In genomic region chr2:207768168-207768890, GRCh38 we compare ENCODE assay signal across 7 cellular contexts. TPM values are rescaled to one million over a fixed set of nuclear protein-coding genes. Genes with fewer than 3 reads are reported as not detected.
DNase-seq lines count a peak whose midpoint lies in the region; ATAC-seq and TF ChIP-seq lines count a peak whose summit lies in the region.

No MANE protein-coding gene starts in this region.

- peak; percentile 44 for DNase-seq in NCI-H510A (lab: John Stamatoyannopoulos, UW)
- peak; percentile 16 for DNase-seq in activated gamma-delta T cell (lab: John Stamatoyannopoulos, UW)
- DNase-seq in glomerular visceral epithelial cell (ENCODE audit: extremely low spot score) = peak; percentile 65
- peak; percentile 44 to 67 (median 55) for DNase-seq in ovary
- no peak for DNase-seq in UCSD-AML1 (lab: John Stamatoyannopoulos, UW; ENCODE audit: unreplicated experiment)

- H3K9me3 ChIP-seq in ovary = no peaks in the 10 kb centered on the region

- H3K27ac ChIP-seq in ovary = peak overlapping the region in 1 of 2 donors; percentile 74

- no peak for TF ChIP-seq POLR2A in ovary (IDR thresholded peaks at IDR 0.05)

- H3K4me3 ChIP-seq in ovary = peak overlapping the region; percentile 93

- no peaks in the 10 kb centered on the region for H3K36me3 ChIP-seq in ovary

- WGBS in ovary, 3 donors = 1 to 4% (median 2%) methylated on average over 65 to 74 of the region's 74 CpGs

- no peak for TF ChIP-seq EP300 in ovary (IDR thresholded peaks at IDR 0.05)

- no peak for TF ChIP-seq CTCF in ovary (IDR thresholded peaks at IDR 0.05)

- intact Hi-C loops in ovary (cut with DNase I) = loop anchor here in 2 of 4 donors (5.0 to 10.0 kb wide), 5 partner anchors 156 to 274 kb away; no protein-coding TSS in a partner anchor

- no peaks in the 10 kb centered on the region for H3K27me3 ChIP-seq in ovary

- H3K4me1 ChIP-seq in ovary (ENCODE audit: insufficient read depth) = peaks cover 21% of the 10 kb centered on the region

- peak; percentile 11 for ATAC-seq in GM18511 (IDR thresholded peaks at IDR 0.05; ENCODE audit: unreplicated experiment)
- no peak for ATAC-seq in HG03045 (IDR thresholded peaks at IDR 0.05; ENCODE audit: unreplicated experiment)

RNA-seq across cellular contexts. Expression of gene FZD5, which starts 1.4 kb away (rescaled TPM):
- total RNA-seq in ovary = 10 to 100 TPM in 3 of 7 donors, 1 to 10 TPM in 4; 3.2 to 13.0 (median 8.6) TPM
- 1 to 10 TPM; 3.1 to 4.0 TPM for polyA plus RNA-seq in ovary

RNA-seq across cellular contexts. Expression of gene CCNYL1, which starts 56.9 kb away (rescaled TPM):
- total RNA-seq in ovary = 10 to 100 TPM in 2 of 7 donors, 1 to 10 TPM in 5; 5.4 to 13.0 (median 7.4) TPM
- 10 to 100 TPM in 1 of 2 donors, 1 to 10 TPM in 1; 4.3 to 13.8 TPM for polyA plus RNA-seq in ovary
